Comparison of ENCODE assay signal across 13 cellular contexts in the genomic region with DNA sequence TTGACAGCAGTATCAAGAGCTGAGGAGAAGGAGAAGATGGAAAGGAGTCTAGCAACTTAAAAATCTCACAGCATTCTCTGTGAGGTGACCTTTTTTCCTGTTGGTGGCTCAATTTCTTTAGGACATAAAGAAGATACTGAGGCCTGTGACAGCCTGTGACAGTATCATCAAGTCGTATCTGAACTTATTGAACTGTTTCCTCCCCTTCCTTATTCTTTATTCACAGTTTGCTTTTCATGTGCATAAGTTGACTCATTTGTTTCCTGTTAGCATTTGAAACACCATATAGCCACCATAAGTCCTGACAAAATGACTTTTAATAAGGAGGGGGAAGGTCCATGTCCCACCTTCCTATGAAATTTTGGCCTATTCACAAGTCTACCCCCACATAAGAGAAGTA.
"Had no signal": no experiment of that assay in that cellular context is flagged by ENCODE, and none has a peak within 500 bp of the region (broad histone marks: within the 10 kb centered on the region; RNA-seq: fewer than 3 reads in every experiment).

No MANE protein-coding gene starts in this region.

- H3K9me3 Mint-ChIP-seq: neural crest cell had no signal

- H3K4me3 ChIP-seq: colonic mucosa, gastroesophageal sphincter, left ventricle myocardium inferior, sigmoid colon, suprapubic skin, upper lobe of right lung had no signal

- ATAC-seq: gastroesophageal sphincter, upper lobe of right lung had no signal

- H3K9me3 ChIP-seq: colonic mucosa, gastroesophageal sphincter, left ventricle myocardium inferior, sigmoid colon, suprapubic skin, upper lobe of right lung had no signal

- H3K27ac ChIP-seq: colonic mucosa, gastroesophageal sphincter, left ventricle myocardium inferior, sigmoid colon, suprapubic skin, upper lobe of right lung had no signal

- H3K4me1 ChIP-seq: colonic mucosa, sigmoid colon, upper lobe of right lung had no signal

- DNase-seq: activated T-cell treated with anti-CD3 and anti-CD28 coated beads, Interleukin-2, amount 50 U/mL, for 1 hour; colonic mucosa; effector CD4-positive, alpha-beta T cell; kidney; left ventricle myocardium inferior; mesendoderm; stimulated activated CD4-positive, alpha-beta T cell treated with anti-CD3 and anti-CD28 coated beads, Interleukin-2, amount 100 ng/mL, for 24 hours; stimulated activated naive CD4-positive, alpha-beta T cell; upper lobe of right lung had no signal

- H3K27me3 ChIP-seq: colonic mucosa, gastroesophageal sphincter, sigmoid colon, suprapubic skin, upper lobe of right lung had no signal

- H3K4me3 Mint-ChIP-seq: neural crest cell had no signal
